In the genomic region with DNA sequence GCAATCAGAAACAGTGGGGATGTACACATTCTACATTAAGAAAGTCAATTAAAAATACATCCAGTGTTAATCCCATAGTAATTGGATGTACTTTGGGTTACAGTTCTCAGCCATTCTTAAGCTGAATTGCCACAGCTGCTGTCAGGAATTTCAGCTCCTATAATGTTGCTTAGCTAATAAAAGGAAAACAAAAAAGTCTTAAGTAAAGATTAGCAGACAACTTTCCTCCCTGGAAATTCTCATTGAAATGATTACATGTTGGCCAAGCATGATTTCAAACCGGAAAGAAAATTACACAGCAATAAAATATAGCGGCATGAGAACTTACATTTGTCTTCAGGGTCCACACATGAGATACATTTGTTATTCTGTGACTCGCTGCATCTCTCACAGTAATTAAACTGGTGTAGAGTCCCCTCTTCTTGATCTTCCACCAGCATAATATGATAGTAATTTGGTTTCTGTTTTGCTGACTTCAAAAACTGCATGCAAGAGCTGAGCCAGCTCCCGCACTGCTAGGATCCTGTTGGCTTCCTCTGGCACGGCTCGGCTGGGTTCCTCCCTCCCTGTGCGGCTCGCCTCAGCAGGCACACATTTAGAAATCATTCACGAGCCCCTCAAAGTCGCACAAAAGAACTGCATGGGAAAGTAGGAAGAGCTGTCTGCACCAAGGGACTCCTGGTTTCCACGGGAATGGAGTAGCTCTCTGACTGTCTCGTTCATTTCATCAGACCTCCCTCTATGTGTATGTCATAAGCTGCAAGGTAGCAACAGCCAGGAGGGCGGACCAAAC, we compare ENCODE assay signal across 8 cellular contexts. TPM values are rescaled to one million over a fixed set of nuclear protein-coding genes. Genes with fewer than 3 reads are reported as not detected.
A peak's percentile ranks its signal among the peaks of the same experiment; 100 is the strongest.
DNase-seq lines count a peak whose midpoint lies in the region; ATAC-seq and TF ChIP-seq lines count a peak whose summit lies in the region.

Gene HTR2A, minus strand, starts transcription at position 708 of the 793 bp plus-strand sequence. CDS start 1,147 bp downstream, outside the sequence.

- in situ Hi-C loops in G401 (cut with HindIII; ENCODE audit: low sequenced_read_pairs), result no loop called here

- intact Hi-C loops in esophagus muscularis mucosa (cut with DNase I), result no loop called here

- TF ChIP-seq CTCF in Peyer's patch (IDR thresholded peaks at IDR 0.05) (no peak), esophagus muscularis mucosa (IDR thresholded peaks at IDR 0.05) (no peak), GM10266 (IDR thresholded peaks at IDR 0.05; ENCODE audit: control insufficient read depth, insufficient read depth, low read depth, missing control alignments) (no peak)

- H3K4me3 ChIP-seq in Peyer's patch (peak within 1 kb of the TSS; percentile 1 to 41 (median 26)), esophagus muscularis mucosa (peak within 1 kb of the TSS; percentile 42 to 60 (median 51))

- DNase-seq in G401 (ENCODE audit: low spot score) (peak; percentile 48), Peyer's patch (peak in 2 of 3 donors; percentile 17 to 47), esophagus muscularis mucosa (ENCODE audit: extremely low spot score) (no peak), nucleus accumbens (lab: John Stamatoyannopoulos, UW) (peak in 35 of 56 donors; percentile 4 to 63 (median 30)), GM10266 (ENCODE audit: extremely low spot score) (no peak)
- DNase-seq in stimulated activated CD4-positive, alpha-beta T cell treated with anti-CD3 and anti-CD28 coated beads, Interleukin-4, amount 100 ng/mL, for 24 hours, result no peak

- H3K27me3 ChIP-seq in Peyer's patch (no peaks in the 10 kb centered on the region), esophagus muscularis mucosa (no peaks in the 10 kb centered on the region)

- ATAC-seq in GM19467 (IDR thresholded peaks at IDR 0.05; ENCODE audit: unreplicated experiment), result no peak
- no peak for ATAC-seq in GM21423 (IDR thresholded peaks at IDR 0.05; ENCODE audit: unreplicated experiment)

- no peak for TF ChIP-seq EP300 in esophagus muscularis mucosa (IDR thresholded peaks at IDR 0.05)

- H3K4me1 ChIP-seq in Peyer's patch (peaks cover 0 to 10% (median 3%) of the 10 kb centered on the region in 4 donors), esophagus muscularis mucosa (peaks cover 0 to 45% (median 30%) of the 10 kb centered on the region in 4 donors)

- TF ChIP-seq POLR2A in Peyer's patch (IDR thresholded peaks at IDR 0.05), result no peak
- no peak for TF ChIP-seq POLR2A in esophagus muscularis mucosa (IDR thresholded peaks at IDR 0.05; ENCODE audit: low read depth)

- H3K27ac ChIP-seq in Peyer's patch (peak within 1 kb of the TSS in 2 of 4 donors; percentile 31 to 61), esophagus muscularis mucosa (replicated peaks in 1 of 4) (peak within 1 kb of the TSS; percentile 46 to 68 (median 59))

- H3K36me3 ChIP-seq in Peyer's patch (no peaks in the 10 kb centered on the region), esophagus muscularis mucosa (no peaks in the 10 kb centered on the region)

- 16% methylated on average over 13 of the region's 13 CpGs for WGBS in esophagus muscularis mucosa

- H3K9me3 ChIP-seq in Peyer's patch, result no peaks in the 10 kb centered on the region
- H3K9me3 ChIP-seq in esophagus muscularis mucosa, result no peaks in the 10 kb centered on the region

RNA-seq across cellular contexts. Expression of gene HTR2A, which starts in this region (rescaled TPM):
- not detected in 2 replicates for total RNA-seq in G401 (2014; rRNA removed; shearing (Covaris generic))
- 1 to 10 TPM in 1 of 4 donors, under 1 TPM in 2, not detected in 1; 0.27 to 1.7 (median 0.35) TPM for total RNA-seq in Peyer's patch
- total RNA-seq in esophagus muscularis mucosa, result under 1 TPM; under 0.01 to 0.86 (median 0.24) TPM

Comparison
In these comparisons a context has a peak if more than half of its experiments do, and no peak if none do; other contexts are left out.
1. Peak in DNase-seq in G401; RNA of the gene not detected or under 1 TPM.
2. DNase-seq: peak in Peyer's patch (2 of 3) and nucleus accumbens (35 of 56); none in esophagus muscularis mucosa (single experiment), GM10266 (single experiment) and stimulated activated CD4-positive, alpha-beta T cell treated with anti-CD3 and anti-CD28 coated beads, Interleukin-4, amount 100 ng/mL, for 24 hours (single experiment).